ENCODE assay signal across 20 cellular contexts in the genomic region with DNA sequence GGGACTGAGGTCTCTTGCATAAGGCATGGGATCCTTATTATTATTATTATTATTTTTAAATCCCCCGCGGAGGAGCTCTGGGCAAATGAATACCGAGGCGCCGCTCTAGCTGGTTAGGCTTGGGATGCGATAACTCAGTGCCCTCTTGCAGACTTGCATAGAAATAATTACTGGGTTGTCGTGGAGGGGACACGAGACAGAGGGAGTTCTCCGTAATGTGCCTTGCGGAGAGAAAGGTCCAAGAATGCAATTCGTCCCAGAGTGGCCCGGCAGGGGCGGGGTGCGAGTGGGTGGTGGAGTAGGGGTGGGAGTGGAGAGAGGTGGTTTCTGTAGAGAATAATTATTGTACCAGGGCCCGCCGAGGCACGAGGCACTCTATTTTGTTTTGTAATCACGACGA. TPM values are rescaled to one million over a fixed set of nuclear protein-coding genes. Genes with fewer than 3 reads are reported as not detected.
DNase-seq lines count a peak whose midpoint lies in the region; ATAC-seq and TF ChIP-seq lines count a peak whose summit lies in the region.
"Had no signal": no experiment of that assay in that cellular context is flagged by ENCODE, and none has a peak within 500 bp of the region (broad histone marks: within the 10 kb centered on the region; RNA-seq: fewer than 3 reads in every experiment).

No MANE protein-coding gene starts in this region.

- peak overlapping the region; percentile 2 to 79 (median 53) for H3K4me3 ChIP-seq in heart right ventricle
- peak overlapping the region; percentile 80 for H3K4me3 ChIP-seq in adipocyte (ENCODE audit: low read length)
- peak overlapping the region; percentile 60 for H3K4me3 ChIP-seq in lower lobe of right lung
- H3K4me3 ChIP-seq in upper lobe of right lung = peak overlapping the region; percentile 55
- H3K4me3 ChIP-seq: BLaER1 had no signal

- intact Hi-C loops in heart right ventricle (cut with DNase I) (loop anchor here in 1 of 10 donors (10.0 kb wide), 1 partner anchor 54 kb away; no protein-coding TSS in a partner anchor), Right ventricle myocardium inferior (cut with DNase I) (loop anchor here (5.0 kb wide), 3 partner anchors 41 to 236 kb away; no protein-coding TSS in a partner anchor), lower lobe of right lung (cut with DNase I) (no loop called here), upper lobe of right lung (cut with DNase I) (no loop called here)

- TF ChIP-seq CTCF in heart right ventricle (IDR thresholded peaks at IDR 0.05) (no peak), lower lobe of right lung (IDR thresholded peaks at IDR 0.05) (no peak), upper lobe of right lung (IDR thresholded peaks at IDR 0.05) (no peak)

- peak overlapping the region; percentile 44 to 91 (median 76) for H3K27ac ChIP-seq in heart right ventricle
- peak overlapping the region; percentile 85 for H3K27ac ChIP-seq in lower lobe of right lung
- peak overlapping the region; percentile 79 for H3K27ac ChIP-seq in upper lobe of right lung
- H3K27ac ChIP-seq: BLaER1, neutrophil, uterus had no signal

- H3K27me3 ChIP-seq in heart right ventricle (peaks cover 0 to 100% (median 76%) of the 10 kb centered on the region in 7 donors), adipocyte (replicated peaks; ENCODE audit: control insufficient read depth, insufficient read depth, low read length) (no peaks in the 10 kb centered on the region), lower lobe of right lung (ENCODE audit: low read depth) (peaks cover 99% of the 10 kb centered on the region), upper lobe of right lung (peaks cover 92% of the 10 kb centered on the region)

- peak overlapping the region; percentile 86 for H3K9ac ChIP-seq in adipocyte (ENCODE audit: low read length)
- H3K9ac ChIP-seq: BLaER1 had no signal

- H3K36me3 ChIP-seq in heart right ventricle (no peaks in the 10 kb centered on the region), adipocyte (ENCODE audit: control insufficient read depth, insufficient read depth, low read length, severe bottlenecking) (no peaks in the 10 kb centered on the region), lower lobe of right lung (no peaks in the 10 kb centered on the region), upper lobe of right lung (no peaks in the 10 kb centered on the region)
- H3K36me3 ChIP-seq: BLaER1, neutrophil, uterus had no signal

- no peaks in the 10 kb centered on the region for H3K9me3 ChIP-seq in heart right ventricle
- H3K9me3 ChIP-seq in adipocyte (ENCODE audit: control insufficient read depth, low read length) = no peaks in the 10 kb centered on the region
- H3K9me3 ChIP-seq in lower lobe of right lung = no peaks in the 10 kb centered on the region
- H3K9me3 ChIP-seq in upper lobe of right lung = no peaks in the 10 kb centered on the region
- H3K9me3 ChIP-seq: neutrophil, uterus had no signal

- DNase-seq in heart right ventricle (no peak), Right ventricle myocardium inferior (ENCODE audit: missing footprints) (no peak), adipocyte (ENCODE audit: low read depth) (no peak), lower lobe of right lung (no peak), upper lobe of right lung (no peak), SIG-M5 (lab: John Stamatoyannopoulos, UW) (no peak)
- no peak for DNase-seq in stimulated activated naive CD4-positive, alpha-beta T cell (lab: John Stamatoyannopoulos, UW)
- DNase-seq: DMS79 treated with DMSO at 0.1 percent for 48 hours, hypothalamus, KBM-7, NCI-H1417, NCI-H446 treated with DMSO at 0.1 percent for 48 hours, PC-3, small intestine, uterus had no signal

- WGBS in heart right ventricle, 2 donors = 37 to 39% methylated on average over 19 of the region's 19 CpGs

- peaks cover 0 to 26% (median 18%) of the 10 kb centered on the region in 9 donors for H3K4me1 ChIP-seq in heart right ventricle
- peaks cover 20% of the 10 kb centered on the region for H3K4me1 ChIP-seq in adipocyte (ENCODE audit: control insufficient read depth, insufficient read depth, low read length)
- no peaks in the 10 kb centered on the region for H3K4me1 ChIP-seq in lower lobe of right lung
- no peaks in the 10 kb centered on the region for H3K4me1 ChIP-seq in upper lobe of right lung
- H3K4me1 ChIP-seq: BLaER1 had no signal

- ATAC-seq in heart right ventricle (no peak), Right ventricle myocardium inferior (no peak), lower lobe of right lung (no peak), upper lobe of right lung (no peak), HG03442 (IDR thresholded peaks at IDR 0.05; ENCODE audit: unreplicated experiment) (no peak)
- ATAC-seq: PC-3 had no signal

RNA-seq across cellular contexts. Expression of a gene that starts 2.5 kb away (rescaled TPM):
- total RNA-seq in heart right ventricle (10 to 100 TPM; 24.6 to 70.1 (median 54.3) TPM), Right ventricle myocardium inferior (55.8 TPM), lower lobe of right lung (15.7 TPM), upper lobe of right lung (22.3 TPM)
- 10 to 100 TPM in 1 of 2 donors, 1 to 10 TPM in 1; 4.0 to 30.2 TPM for polyA plus RNA-seq in heart right ventricle
- total RNA-seq: activated T-helper 1 cell treated with anti-CD3 and anti-CD28 coated beads, Interleukin-12 subunit alpha, Interleukin-12 subunit beta, Interleukin-2, Interleukin-4 antibody, amounts not matched to agents 30 ng/mL and 10 ng/mL and 1 ng/mL, durations not matched to agents 14 hours and 24 hours and 36 hours; liver; PC-3; uterus had no signal
- polyA plus RNA-seq: small intestine had no signal
